ENCODE assay signal across 8 cellular contexts in genomic region chr1:244449936-244450508, GRCh38. TPM values are rescaled to one million over a fixed set of nuclear protein-coding genes. Genes with fewer than 3 reads are reported as not detected.
DNase-seq lines count a peak whose midpoint lies in the region; ATAC-seq, FAIRE-seq and TF ChIP-seq lines count a peak whose summit lies in the region.

No MANE protein-coding gene starts in this region.

- H3K27ac ChIP-seq in kidney (ENCODE audit: low read depth in 2 of 2, low read length in 2 of 2), result no peak overlapping the region
- no peak overlapping the region for H3K27ac ChIP-seq in RWPE1

- no peaks in the 10 kb centered on the region for H3K36me3 ChIP-seq in kidney (ENCODE audit: control insufficient read depth in 1 of 2, insufficient read depth in 2 of 2, low read length in 2 of 2)

- peaks cover 4% of the 10 kb centered on the region for H3K9me3 Mint-ChIP-seq in T-helper 2 cell treated with Interferon-gamma antibody and Interleukin-4, amounts not matched to agents 5 μg/mL and 100 μg/mL, for 36 hours
- no peaks in the 10 kb centered on the region for H3K9me3 Mint-ChIP-seq in activated T-helper 17 cell treated with anti-CD3 and anti-CD28 coated beads, Interleukin-2, amount 50 U/mL, for 72 hours

- peak overlapping the region; percentile 87 to 90 for H3K4me3 ChIP-seq in kidney (ENCODE audit: low read length in 2 of 2)

- POLR2A ChIA-PET in RWPE1 (lab: Yijun Ruan, JAX; ENCODE audit: low non-redundant PET), result no interaction called here

- CTCF ChIA-PET in RWPE1 (lab: Yijun Ruan, JAX), result interaction anchor here (0.6 kb wide), 2 partner anchors 88 to 1154 kb away, joined by 3 read pairs; no protein-coding TSS in a partner anchor

- peaks cover 17 to 23% of the 10 kb centered on the region in 2 donors for H3K4me1 ChIP-seq in kidney (ENCODE audit: control insufficient read depth in 1 of 2, insufficient read depth in 1 of 2, low read depth in 1 of 2, low read length in 2 of 2)

- FAIRE-seq in kidney (lab: Jason Lieb, UNC), result no peak

- no peaks in the 10 kb centered on the region for H3K9me3 ChIP-seq in kidney (ENCODE audit: control insufficient read depth in 1 of 2, low read length in 2 of 2)

- no peaks in the 10 kb centered on the region for H3K27me3 Mint-ChIP-seq in T-helper 2 cell treated with Interferon-gamma antibody and Interleukin-4, amounts not matched to agents 5 μg/mL and 100 μg/mL, for 36 hours (ENCODE audit: low read depth)
- H3K27me3 Mint-ChIP-seq in activated T-helper 17 cell treated with anti-CD3 and anti-CD28 coated beads, Interleukin-2, amount 50 U/mL, for 72 hours, result no peaks in the 10 kb centered on the region

- H3K9ac ChIP-seq in kidney (ENCODE audit: low read length in 2 of 2), result peak overlapping the region in 1 of 2 donors; percentile 55

- ATAC-seq in activated T-helper 17 cell treated with anti-CD3 and anti-CD28 coated beads, Interleukin-2, amount 50 U/mL, for 72 hours (replicated peaks), result no peak

- H3K36me3 Mint-ChIP-seq in T-helper 2 cell treated with Interferon-gamma antibody and Interleukin-4, amounts not matched to agents 5 μg/mL and 100 μg/mL, for 36 hours (ENCODE audit: low read depth), result peaks cover 38% of the 10 kb centered on the region
- peaks cover 56% of the 10 kb centered on the region for H3K36me3 Mint-ChIP-seq in activated T-helper 17 cell treated with anti-CD3 and anti-CD28 coated beads, Interleukin-2, amount 50 U/mL, for 72 hours (ENCODE audit: low read depth)

- intact Hi-C loops in kidney (cut with DNase I), result no loop called here

- H3K4me1 Mint-ChIP-seq in T-helper 2 cell treated with Interferon-gamma antibody and Interleukin-4, amounts not matched to agents 5 μg/mL and 100 μg/mL, for 36 hours (ENCODE audit: low read depth), result peaks cover 49% of the 10 kb centered on the region
- H3K4me1 Mint-ChIP-seq in activated T-helper 17 cell treated with anti-CD3 and anti-CD28 coated beads, Interleukin-2, amount 50 U/mL, for 72 hours, result peaks cover 50% of the 10 kb centered on the region

- peak overlapping the region; percentile 97 for H3K4me3 Mint-ChIP-seq in T-helper 2 cell treated with Interferon-gamma antibody and Interleukin-4, amounts not matched to agents 5 μg/mL and 100 μg/mL, for 36 hours
- H3K4me3 Mint-ChIP-seq in activated T-helper 17 cell treated with anti-CD3 and anti-CD28 coated beads, Interleukin-2, amount 50 U/mL, for 72 hours, result peak overlapping the region; percentile 86

- TF ChIP-seq CTCF in kidney (IDR thresholded peaks at IDR 0.05; ENCODE audit: borderline replicate concordance, extremely low read depth, insufficient read depth) (no peak), RWPE1 (conservative IDR thresholded peaks at IDR 0.05; ENCODE audit: low read depth) (no peak)

- peak overlapping the region; percentile 98 for H3K27ac Mint-ChIP-seq in T-helper 2 cell treated with Interferon-gamma antibody and Interleukin-4, amounts not matched to agents 5 μg/mL and 100 μg/mL, for 36 hours
- H3K27ac Mint-ChIP-seq in activated T-helper 17 cell treated with anti-CD3 and anti-CD28 coated beads, Interleukin-2, amount 50 U/mL, for 72 hours, result peak overlapping the region; percentile 84

- DNase-seq in T-helper 2 cell treated with Interferon-gamma antibody and Interleukin-4, amounts not matched to agents 5 μg/mL and 100 μg/mL, for 36 hours (ENCODE audit: low spot score), result no peak
- no peak for DNase-seq in T-helper 2 cell
- no peak for DNase-seq in kidney
- peak; percentile 21 for DNase-seq in superior temporal gyrus (ENCODE audit: extremely low spot score)
- no peak for DNase-seq in RWPE1 (ENCODE audit: low spot score)
- DNase-seq in central memory CD4-positive, alpha-beta T cell, result no peak
- no peak for DNase-seq in HuH-7 (ENCODE audit: low spot score)

RNA-seq across cellular contexts. Expression of gene ADSS2, which starts 1.7 kb away (rescaled TPM):
- 10 to 100 TPM; 48.8 to 56.3 TPM for total RNA-seq in activated T-helper 17 cell treated with anti-CD3 and anti-CD28 coated beads, Interleukin-2, amount 50 U/mL, for 72 hours
- 50.3 TPM for total RNA-seq in kidney
- polyA plus RNA-seq in kidney (ENCODE audit: insufficient read depth, low read depth, low replicate concordance), result 19.7 TPM

RNA-seq across cellular contexts. Expression of gene CATSPERE, which starts 11.1 kb away (rescaled TPM):
- under 1 TPM; 0.53 to 0.69 TPM for total RNA-seq in activated T-helper 17 cell treated with anti-CD3 and anti-CD28 coated beads, Interleukin-2, amount 50 U/mL, for 72 hours
- total RNA-seq in kidney, result 2.5 TPM
- polyA plus RNA-seq in kidney (ENCODE audit: insufficient read depth, low read depth, low replicate concordance), result 0.73 TPM
